In the genomic region with DNA sequence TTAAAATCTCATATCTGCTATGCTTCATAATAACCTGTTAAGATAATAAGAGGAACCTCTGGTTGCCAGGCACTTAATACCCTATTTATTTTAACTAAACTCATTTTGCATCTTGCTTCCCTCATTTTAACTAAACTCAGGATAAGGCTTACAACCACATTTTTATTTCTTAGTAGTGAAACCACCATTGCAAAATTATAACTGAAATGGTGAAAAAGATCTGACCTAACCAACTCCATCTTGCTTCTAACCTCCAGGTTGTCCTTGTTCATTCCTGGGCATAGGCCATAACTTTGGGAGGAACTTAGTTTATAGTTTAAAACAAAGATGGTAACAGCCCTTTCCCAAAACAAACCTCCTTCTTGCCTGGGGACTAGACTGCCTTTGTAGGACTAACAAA, we compare ENCODE assay signal across 23 cellular contexts.
"Had no signal": no experiment of that assay in that cellular context is flagged by ENCODE, and none has a peak within 500 bp of the region (broad histone marks: within the 10 kb centered on the region; RNA-seq: fewer than 3 reads in every experiment).

No MANE protein-coding gene starts in this region.

- H3K36me3 ChIP-seq: esophagus muscularis mucosa, gastroesophageal sphincter, heart left ventricle, ovary, right lobe of liver, upper lobe of right lung had no signal

- H3K27me3 ChIP-seq: esophagus muscularis mucosa, gastroesophageal sphincter, heart left ventricle, ovary, right lobe of liver, upper lobe of right lung had no signal

- ATAC-seq: activated CD8-positive, alpha-beta T cell treated with anti-CD3 and anti-CD28 coated beads, Interleukin-2, amount 10 ng/mL, durations not matched to agents 7 days and 5 days; gastroesophageal sphincter; heart left ventricle; left lobe of liver; right lobe of liver; upper lobe of right lung; WTC11 had no signal

- H3K9me3 ChIP-seq: esophagus muscularis mucosa, gastroesophageal sphincter, ovary, right lobe of liver, upper lobe of right lung had no signal

- H3K4me3 ChIP-seq: esophagus muscularis mucosa, gastroesophageal sphincter, heart left ventricle, lung, ovary, right lobe of liver, upper lobe of right lung had no signal

- H3K27ac ChIP-seq: esophagus muscularis mucosa, gastroesophageal sphincter, heart left ventricle, ovary, right lobe of liver, upper lobe of right lung had no signal

- H3K4me3 Mint-ChIP-seq: activated CD4-positive, alpha-beta T cell treated with anti-CD3 and anti-CD28 coated beads, Interleukin-2, amount 10 ng/mL, durations not matched to agents 7 days and 5 days; activated CD8-positive, alpha-beta T cell treated with anti-CD3 and anti-CD28 coated beads, Interleukin-2, amount 10 ng/mL, durations not matched to agents 7 days and 5 days; activated naive CD4-positive, alpha-beta T cell treated with anti-CD3 and anti-CD28 coated beads, Interleukin-2, amount 50 U/mL, for 24 hours; dendritic cell treated with granulocyte-macrophage colony-stimulating factor and Interleukin-4, amounts not matched to agents 40 ng/mL and 50 ng/mL, for 4 days; WTC11 had no signal

- H3K9me3 Mint-ChIP-seq: activated CD4-positive, alpha-beta T cell treated with anti-CD3 and anti-CD28 coated beads, Interleukin-2, amount 10 ng/mL, durations not matched to agents 7 days and 5 days; activated naive CD4-positive, alpha-beta T cell treated with anti-CD3 and anti-CD28 coated beads, Interleukin-2, amount 50 U/mL, for 24 hours had no signal

- H3K27me3 Mint-ChIP-seq: activated CD4-positive, alpha-beta T cell treated with anti-CD3 and anti-CD28 coated beads, Interleukin-2, amount 10 ng/mL, durations not matched to agents 7 days and 5 days; activated naive CD4-positive, alpha-beta T cell treated with anti-CD3 and anti-CD28 coated beads, Interleukin-2, amount 50 U/mL, for 24 hours; dendritic cell treated with granulocyte-macrophage colony-stimulating factor and Interleukin-4, amounts not matched to agents 40 ng/mL and 50 ng/mL, for 4 days had no signal

- DNase-seq: activated CD4-positive, alpha-beta T cell treated with anti-CD3 and anti-CD28 coated beads, Interleukin-2, amount 10 ng/mL, durations not matched to agents 7 days and 5 days; activated CD8-positive, alpha-beta memory T cell treated with anti-CD3 and anti-CD28 coated beads, Interleukin-2, amount 50 U/mL, for 48 hours; activated CD8-positive, alpha-beta T cell treated with anti-CD3 and anti-CD28 coated beads, Interleukin-2, amount 10 ng/mL, durations not matched to agents 7 days and 5 days; activated gamma-delta T cell; activated T-cell treated with anti-CD3 and anti-CD28 coated beads, Interleukin-2, amount 50 U/mL, for 48 hours; effector CD8-positive, alpha-beta T cell; heart left ventricle; kidney; ovary; right lobe of liver; stimulated activated CD4-positive, alpha-beta T cell treated with anti-CD3 and anti-CD28 coated beads, Interleukin-15, amount 100 ng/mL, for 24 hours; stimulated activated CD4-positive, alpha-beta T cell treated with anti-CD3 and anti-CD28 coated beads, Interleukin-4, amount 100 ng/mL, for 24 hours; upper lobe of right lung had no signal

- H3K27ac Mint-ChIP-seq: activated CD4-positive, alpha-beta T cell treated with anti-CD3 and anti-CD28 coated beads, Interleukin-2, amount 10 ng/mL, durations not matched to agents 7 days and 5 days; activated CD8-positive, alpha-beta T cell treated with anti-CD3 and anti-CD28 coated beads, Interleukin-2, amount 10 ng/mL, durations not matched to agents 7 days and 5 days; activated naive CD4-positive, alpha-beta T cell treated with anti-CD3 and anti-CD28 coated beads, Interleukin-2, amount 50 U/mL, for 24 hours; dendritic cell treated with granulocyte-macrophage colony-stimulating factor and Interleukin-4, amounts not matched to agents 40 ng/mL and 50 ng/mL, for 4 days; WTC11 had no signal

- FAIRE-seq: bronchial epithelial cell, endothelial cell of umbilical vein, kidney, small intestine had no signal
